Comparison of ENCODE assay signal across 18 cellular contexts in the genomic region with DNA sequence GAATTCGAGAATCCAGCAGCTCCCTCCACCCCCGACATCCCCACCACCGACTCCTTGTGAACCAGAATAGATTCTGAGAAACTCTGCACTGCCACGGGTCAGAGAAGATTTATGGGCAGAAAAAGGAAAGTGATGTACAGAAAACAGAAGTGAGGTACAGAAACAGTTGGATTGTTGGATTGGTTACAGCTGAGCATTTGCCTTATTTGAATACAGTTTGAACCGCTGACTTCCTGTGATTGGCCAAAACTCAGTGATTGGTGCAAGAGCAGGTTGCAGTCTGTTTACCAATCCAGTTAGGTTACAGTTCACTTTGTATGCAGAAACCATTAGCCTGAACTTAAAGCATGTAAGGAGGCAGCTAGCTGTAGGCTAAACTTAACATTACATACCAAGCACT.
A peak's percentile ranks its signal among the peaks of the same experiment; 100 is the strongest.
DNase-seq lines count a peak whose midpoint lies in the region; ATAC-seq, FAIRE-seq and TF ChIP-seq lines count a peak whose summit lies in the region.
"Had no signal": no experiment of that assay in that cellular context is flagged by ENCODE, and none has a peak within 500 bp of the region (broad histone marks: within the 10 kb centered on the region; RNA-seq: fewer than 3 reads in every experiment).

No MANE protein-coding gene starts in this region.

- FAIRE-seq in GM12891 (lab: Jason Lieb, UNC) (peak; percentile 71), bronchial epithelial cell (lab: Jason Lieb, UNC) (peak; percentile 36), RCC 7860 (lab: Jason Lieb, UNC) (no peak)
- FAIRE-seq: A204.1 had no signal

- in situ Hi-C loops in transverse colon (cut with MboI; ENCODE audit: low pct_ligation_motif_present in 1 of 4, low pct_unique_long_range_greater_than_20kb in 1 of 4, low sequenced_read_pairs in 3 of 4): no loop called here

- TF ChIP-seq POLR2A in GM12891 (IDR thresholded peaks at IDR 0.05; ENCODE audit: low read depth, low read length) (no peak), transverse colon (IDR thresholded peaks at IDR 0.05) (no peak)

- intact Hi-C loops in transverse colon (cut with DNase I; ENCODE audit: low total_unique reads) (no loop called here), ascending aorta (cut with DNase I) (no loop called here)

- peak; percentile 60 for ATAC-seq in GM21367 (IDR thresholded peaks at IDR 0.05; ENCODE audit: unreplicated experiment)
- ATAC-seq in HG03442 (IDR thresholded peaks at IDR 0.05; ENCODE audit: unreplicated experiment): peak; percentile 60

- DNase-seq in GM12891 (ENCODE audit: insufficient read length, low spot score) (no peak), bronchial epithelial cell (ENCODE audit: low read depth) (no peak), transverse colon (no peak), RCC 7860 (ENCODE audit: low spot score) (no peak), KG1 (lab: John Stamatoyannopoulos, UW) (no peak), ascending aorta (ENCODE audit: low spot score in 2 of 2) (no peak)
- DNase-seq: activated CD4-positive, alpha-beta T cell treated with anti-CD3 and anti-CD28 coated beads for 1 hour; activated effector memory CD4-positive, alpha-beta T cell treated with Interleukin-2 at 50 U/mL for 16 hours; C1 segment of cervical spinal cord; KBM-7; NCI-H1105 treated with DMSO at 0.1 percent for 48 hours; NCI-H748 treated with DMSO at 0.1 percent for 48 hours; nucleus accumbens; SK-N-SH; T-helper 9 cell had no signal

- TF ChIP-seq EP300 in transverse colon (IDR thresholded peaks at IDR 0.05; ENCODE audit: low read depth): no peak

- H3K9me3 ChIP-seq in transverse colon (no peaks in the 10 kb centered on the region), ascending aorta (no peaks in the 10 kb centered on the region)
- H3K9me3 ChIP-seq: SK-N-SH had no signal

- no peak for TF ChIP-seq CTCF in bronchial epithelial cell (IDR thresholded peaks at IDR 0.05; ENCODE audit: insufficient read depth, low read length, severe bottlenecking)
- no peak for TF ChIP-seq CTCF in transverse colon (IDR thresholded peaks at IDR 0.05)
- TF ChIP-seq CTCF in ascending aorta (IDR thresholded peaks at IDR 0.05): no peak

- 25 to 29% methylated on average over 4 to 5 of the region's 5 CpGs for WGBS in transverse colon (ENCODE audit: low coverage in 1 of 2), 2 donors

- H3K4me3 ChIP-seq in bronchial epithelial cell (ENCODE audit: low read depth, low read length) (no peak overlapping the region), transverse colon (no peak overlapping the region), ascending aorta (no peak overlapping the region)

- H3K27me3 ChIP-seq in bronchial epithelial cell (ENCODE audit: control insufficient read depth, insufficient read depth, low read length): no peaks in the 10 kb centered on the region
- no peaks in the 10 kb centered on the region for H3K27me3 ChIP-seq in transverse colon
- H3K27me3 ChIP-seq in ascending aorta: no peaks in the 10 kb centered on the region

- H3K36me3 ChIP-seq in bronchial epithelial cell (ENCODE audit: control insufficient read depth, insufficient read depth, low read length): no peaks in the 10 kb centered on the region
- H3K36me3 ChIP-seq in transverse colon: no peaks in the 10 kb centered on the region
- no peaks in the 10 kb centered on the region for H3K36me3 ChIP-seq in ascending aorta

- H3K27ac ChIP-seq in transverse colon: no peak overlapping the region
- H3K27ac ChIP-seq in ascending aorta: no peak overlapping the region

- H3K4me1 ChIP-seq in transverse colon (no peaks in the 10 kb centered on the region), ascending aorta (peaks cover 0 to 2% of the 10 kb centered on the region in 2 donors)

TF ChIP-seq in GM12891, 5 proteins besides CTCF, POLR2A, EP300 and RAD21:
- no peak for TF ChIP-seq PAX5 (IDR thresholded peaks at IDR 0.05; ENCODE audit: insufficient read depth, low read length, severe bottlenecking)
- no peak for TF ChIP-seq POU2F2 (IDR thresholded peaks at IDR 0.05; ENCODE audit: low read depth, low read length)
- no peak for TF ChIP-seq POLR2AphosphoS5 (IDR thresholded peaks at IDR 0.05; ENCODE audit: low read depth, low read length)
- TF ChIP-seq SPI1 (IDR thresholded peaks at IDR 0.05; ENCODE audit: low read depth, low read length): no peak
- no peak for TF ChIP-seq TAF1 (IDR thresholded peaks at IDR 0.05; ENCODE audit: low read depth, low read length)
